1 cellular context compared by ENCODE assay signal in the genomic region with DNA sequence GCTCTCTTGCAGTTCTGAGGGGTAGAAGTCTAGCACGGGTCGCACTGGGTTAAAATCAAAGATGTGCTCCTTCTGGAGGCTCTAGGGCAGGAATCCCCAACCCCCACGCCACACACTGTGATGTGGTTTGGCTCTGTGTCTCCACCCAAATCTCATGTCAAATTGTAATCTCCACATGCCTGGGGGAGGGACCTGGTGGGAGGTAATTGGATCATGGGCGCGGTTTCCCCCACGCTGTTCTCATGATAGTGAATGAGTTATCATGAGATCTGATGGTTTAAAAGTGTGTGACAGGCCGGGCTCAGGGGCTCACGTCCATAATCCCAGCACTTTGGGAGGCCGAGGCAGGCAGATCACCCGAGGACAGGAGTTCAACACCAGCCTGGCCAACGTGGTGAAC.
TF ChIP-seq lines count a peak whose summit lies in the region.

No MANE protein-coding gene starts in this region.

TF ChIP-seq in K562, 482 proteins besides CTCF, POLR2A, EP300 and RAD21 (continued from another document):
- TF ChIP-seq KAT7 (CRISPR knock-in tag; IDR thresholded peaks at IDR 0.05; ENCODE audit: borderline replicate concordance) (no peak), KLF13 (tag; IDR thresholded peaks at IDR 0.05; ENCODE audit: borderline replicate concordance, low read depth) (no peak), ZNF695 (CRISPR knock-in tag; IDR thresholded peaks at IDR 0.05) (no peak), MTA3 (IDR thresholded peaks at IDR 0.05; ENCODE audit: borderline replicate concordance) (no peak), ZSCAN32 (CRISPR knock-in tag; IDR thresholded peaks at IDR 0.05) (no peak), ZNF146 (CRISPR knock-in tag; IDR thresholded peaks at IDR 0.05; ENCODE audit: unreplicated experiment) (no peak), NFIX (CRISPR knock-in tag; IDR thresholded peaks at IDR 0.05; ENCODE audit: low read depth) (no peak), MNT (conservative IDR thresholded peaks at IDR 0.05) (0 out of 4 replicates have a peak, but pooled peaks of 1 of the 2 experiments have one; percentile 32), FOXA3 (CRISPR knock-in tag; conservative IDR thresholded peaks at IDR 0.05 in 1 of 2, IDR thresholded peaks at IDR 0.05 in 1 of 2) (no peak), ZBTB49 (CRISPR knock-in tag; IDR thresholded peaks at IDR 0.05; ENCODE audit: borderline replicate concordance) (no peak), EP400 (IDR thresholded peaks at IDR 0.05) (no peak), MEIS2 (IDR thresholded peaks at IDR 0.05; ENCODE audit: partially characterized antibody) (peak; percentile 28), CREM (IDR thresholded peaks at IDR 0.05; ENCODE audit: low read depth) (0 out of 2 replicates have a peak, but pooled peaks have one; percentile 36), RBM34 (IDR thresholded peaks at IDR 0.05; ENCODE audit: borderline replicate concordance, insufficient read depth, low read length) (no peak)
- TF ChIP-seq, protein P1, sequence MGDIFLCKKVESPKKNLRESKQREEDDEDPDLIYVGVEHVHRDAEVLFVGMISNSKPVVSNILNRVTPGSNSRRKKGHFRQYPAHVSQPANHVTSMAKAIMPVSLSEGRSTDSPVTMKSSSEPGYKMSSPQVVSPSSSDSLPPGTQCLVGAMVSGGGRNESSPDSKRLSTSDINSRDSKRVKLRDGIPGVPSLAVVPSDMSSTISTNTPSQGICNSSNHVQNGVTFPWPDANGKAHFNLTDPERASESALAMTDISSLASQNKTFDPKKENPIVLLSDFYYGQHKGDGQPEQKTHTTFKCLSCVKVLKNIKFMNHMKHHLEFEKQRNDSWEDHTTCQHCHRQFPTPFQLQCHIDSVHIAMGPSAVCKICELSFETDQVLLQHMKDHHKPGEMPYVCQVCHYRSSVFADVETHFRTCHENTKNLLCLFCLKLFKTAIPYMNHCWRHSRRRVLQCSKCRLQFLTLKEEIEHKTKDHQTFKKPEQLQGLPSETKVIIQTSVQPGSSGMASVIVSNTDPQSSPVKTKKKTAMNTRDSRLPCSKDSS (IDR thresholded peaks at IDR 0.05; ENCODE audit: low read depth, partially characterized antibody), result no peak
- TF ChIP-seq, protein P2, sequence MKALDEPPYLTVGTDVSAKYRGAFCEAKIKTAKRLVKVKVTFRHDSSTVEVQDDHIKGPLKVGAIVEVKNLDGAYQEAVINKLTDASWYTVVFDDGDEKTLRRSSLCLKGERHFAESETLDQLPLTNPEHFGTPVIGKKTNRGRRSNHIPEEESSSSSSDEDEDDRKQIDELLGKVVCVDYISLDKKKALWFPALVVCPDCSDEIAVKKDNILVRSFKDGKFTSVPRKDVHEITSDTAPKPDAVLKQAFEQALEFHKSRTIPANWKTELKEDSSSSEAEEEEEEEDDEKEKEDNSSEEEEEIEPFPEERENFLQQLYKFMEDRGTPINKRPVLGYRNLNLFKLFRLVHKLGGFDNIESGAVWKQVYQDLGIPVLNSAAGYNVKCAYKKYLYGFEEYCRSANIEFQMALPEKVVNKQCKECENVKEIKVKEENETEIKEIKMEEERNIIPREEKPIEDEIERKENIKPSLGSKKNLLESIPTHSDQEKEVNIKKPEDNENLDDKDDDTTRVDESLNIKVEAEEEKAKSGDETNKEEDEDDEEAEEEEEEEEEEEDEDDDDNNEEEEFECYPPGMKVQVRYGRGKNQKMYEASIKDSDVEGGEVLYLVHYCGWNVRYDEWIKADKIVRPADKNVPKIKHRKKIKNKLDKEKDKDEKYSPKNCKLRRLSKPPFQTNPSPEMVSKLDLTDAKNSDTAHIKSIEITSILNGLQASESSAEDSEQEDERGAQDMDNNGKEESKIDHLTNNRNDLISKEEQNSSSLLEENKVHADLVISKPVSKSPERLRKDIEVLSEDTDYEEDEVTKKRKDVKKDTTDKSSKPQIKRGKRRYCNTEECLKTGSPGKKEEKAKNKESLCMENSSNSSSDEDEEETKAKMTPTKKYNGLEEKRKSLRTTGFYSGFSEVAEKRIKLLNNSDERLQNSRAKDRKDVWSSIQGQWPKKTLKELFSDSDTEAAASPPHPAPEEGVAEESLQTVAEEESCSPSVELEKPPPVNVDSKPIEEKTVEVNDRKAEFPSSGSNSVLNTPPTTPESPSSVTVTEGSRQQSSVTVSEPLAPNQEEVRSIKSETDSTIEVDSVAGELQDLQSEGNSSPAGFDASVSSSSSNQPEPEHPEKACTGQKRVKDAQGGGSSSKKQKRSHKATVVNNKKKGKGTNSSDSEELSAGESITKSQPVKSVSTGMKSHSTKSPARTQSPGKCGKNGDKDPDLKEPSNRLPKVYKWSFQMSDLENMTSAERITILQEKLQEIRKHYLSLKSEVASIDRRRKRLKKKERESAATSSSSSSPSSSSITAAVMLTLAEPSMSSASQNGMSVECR (CRISPR knock-in tag; IDR thresholded peaks at IDR 0.05), result no peak
- TF ChIP-seq, protein P3, sequence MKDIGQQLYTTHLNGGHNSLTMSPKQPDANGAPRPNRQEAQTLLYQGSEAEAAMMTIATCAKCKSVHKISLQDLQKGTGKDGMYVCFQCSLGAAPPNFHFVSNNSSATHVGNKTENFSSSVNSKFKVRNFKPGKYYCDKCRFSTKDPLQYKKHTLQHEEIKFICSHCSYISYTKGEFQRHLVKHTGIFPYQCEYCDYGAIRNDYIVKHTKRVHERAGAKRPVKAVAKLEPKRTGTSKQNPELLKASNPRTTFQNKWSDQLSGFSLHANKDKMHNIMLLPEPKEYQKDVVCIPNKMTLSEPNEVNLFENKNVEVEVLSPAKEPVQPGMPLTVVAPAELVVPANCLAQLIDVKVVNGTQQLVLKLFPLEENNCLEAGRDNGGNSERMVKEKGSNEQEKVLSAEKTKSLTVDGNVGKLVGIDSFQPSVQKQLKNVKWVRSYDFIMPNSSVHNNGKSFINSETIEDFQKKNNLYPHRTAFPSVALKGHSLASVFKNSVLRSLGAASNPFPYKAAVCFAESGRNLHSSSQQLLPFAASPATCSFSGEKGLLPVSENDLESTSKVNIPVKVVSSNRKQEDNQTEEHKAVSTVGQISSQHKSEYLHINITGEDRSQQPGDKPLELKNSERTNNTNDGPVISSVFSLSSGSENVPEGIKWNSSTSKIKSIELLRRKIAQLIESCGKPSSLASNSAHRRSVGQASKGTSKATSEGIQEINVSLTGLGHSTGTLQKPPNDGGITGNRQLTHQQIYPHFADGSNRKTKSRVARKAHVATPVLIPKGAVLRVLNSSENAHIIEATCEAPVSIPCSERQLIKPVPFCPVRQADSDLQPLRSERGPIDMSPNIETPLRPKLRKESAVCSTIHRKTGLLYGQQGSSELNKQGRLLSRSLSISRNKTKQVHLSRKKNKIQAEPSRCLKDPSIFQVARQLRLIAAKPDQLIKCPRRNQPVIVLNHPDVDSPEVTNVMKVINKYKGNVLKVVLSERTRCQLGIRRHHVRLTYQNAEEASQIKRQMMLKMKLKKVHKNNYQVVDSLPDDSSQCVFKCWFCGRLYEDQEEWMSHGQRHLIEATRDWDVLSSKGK (CRISPR knock-in tag; IDR thresholded peaks at IDR 0.05), result no peak
